ENCODE assay signal across 8 cellular contexts in the genomic region with DNA sequence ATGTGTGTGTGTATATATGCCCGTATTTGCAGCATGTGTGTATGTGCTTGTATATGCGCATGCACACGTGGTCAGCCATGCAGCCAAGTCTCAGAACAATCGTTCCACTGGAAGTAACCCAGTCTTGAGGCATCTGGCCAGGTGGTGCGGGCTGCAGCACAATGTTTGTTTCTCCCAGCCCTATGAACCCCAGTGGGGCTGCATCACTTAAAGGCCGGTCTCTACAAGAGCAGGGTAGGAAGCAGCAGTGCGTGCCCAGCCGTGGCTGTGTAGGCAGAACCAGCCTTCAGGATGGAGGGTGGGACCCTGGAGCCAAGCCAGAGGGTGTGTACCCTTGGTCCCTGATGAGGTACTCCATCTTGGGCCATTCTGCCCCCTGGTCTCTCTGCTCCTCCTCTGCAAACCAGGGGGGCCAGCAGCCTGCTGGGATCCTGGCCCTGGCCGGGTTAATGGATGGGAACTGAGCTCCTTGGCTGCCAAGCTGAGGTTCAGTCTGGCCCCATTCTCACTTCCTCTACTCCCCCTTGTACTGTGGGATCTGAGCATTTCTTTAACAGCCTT. TPM values are rescaled to one million over a fixed set of nuclear protein-coding genes. Genes with fewer than 3 reads are reported as not detected.
DNase-seq lines count a peak whose midpoint lies in the region; FAIRE-seq and TF ChIP-seq lines count a peak whose summit lies in the region.

No MANE protein-coding gene starts in this region.

- H3K36me3 ChIP-seq in HEK293 (ENCODE audit: control insufficient read depth in 2 of 2, insufficient read depth in 1 of 2, low read length in 2 of 2) (no peaks in the 10 kb centered on the region), OCI-LY7 (ENCODE audit: insufficient read depth, low read length) (peaks cover 39% of the 10 kb centered on the region; the same call in 1 of the 2 replicates), fibroblast of lung (ENCODE audit: control insufficient read depth, insufficient read depth, low read length) (no peaks in the 10 kb centered on the region), skeletal muscle tissue (ENCODE audit: control insufficient read depth in 3 of 3, insufficient read depth in 3 of 3, low read length in 3 of 3) (peaks cover 0 to 2% (median 0%) of the 10 kb centered on the region in 3 donors)

- H3K27me3 ChIP-seq in fibroblast of lung (ENCODE audit: control insufficient read depth, insufficient read depth, low read length) (no peaks in the 10 kb centered on the region), skeletal muscle tissue (ENCODE audit: control insufficient read depth in 3 of 3, insufficient read depth in 3 of 3, low read length in 3 of 3) (no peaks in the 10 kb centered on the region)

- no TSS peak for BruUV-seq in OCI-LY7 (replicated peaks; lab: Mats Ljungman, UMichigan)

- no peak for TF ChIP-seq CTCF in HEK293 (tag by site-specific recombination; IDR thresholded peaks at IDR 0.05)
- no peak for TF ChIP-seq CTCF in OCI-LY7 (conservative IDR thresholded peaks at IDR 0.05; ENCODE audit: low read length)
- no peak for TF ChIP-seq CTCF in fibroblast of lung (conservative IDR thresholded peaks at IDR 0.05 in 1 of 2, IDR thresholded peaks at IDR 0.05 in 1 of 2; ENCODE audit: low read depth in 1 of 2, low read length in 2 of 2)
- TF ChIP-seq CTCF in GM10266 (IDR thresholded peaks at IDR 0.05; ENCODE audit: control insufficient read depth, insufficient read depth, low read depth, missing control alignments) = no peak

- no peak overlapping the region for H3K4me3 ChIP-seq in HEK293 (ENCODE audit: low read depth, low read length)
- H3K4me3 ChIP-seq in OCI-LY7 (ENCODE audit: low read depth, low read length, poor library complexity, severe bottlenecking) = peak overlapping the region; percentile 41
- H3K4me3 ChIP-seq in fibroblast of lung (replicated peaks in 1 of 4; ENCODE audit: control extremely low read depth in 1 of 4, insufficient read depth in 1 of 4, low read depth in 3 of 4, low read length in 4 of 4) = no peak overlapping the region
- peak overlapping the region; percentile 27 to 56 (median 38) for H3K4me3 ChIP-seq in skeletal muscle tissue (ENCODE audit: low read length in 3 of 3)

- H3K4me1 ChIP-seq in HEK293 (ENCODE audit: control insufficient read depth, insufficient read depth, low read length) (peaks cover 8% of the 10 kb centered on the region), OCI-LY7 (ENCODE audit: insufficient read depth, low read length, poor library complexity, severe bottlenecking) (peaks cover 100% of the 10 kb centered on the region), fibroblast of lung (ENCODE audit: control insufficient read depth, extremely low read depth, insufficient read depth, low read length) (peaks cover 17% of the 10 kb centered on the region), skeletal muscle tissue (ENCODE audit: control insufficient read depth in 3 of 3, insufficient read depth in 3 of 3, low read length in 3 of 3) (peaks cover 92 to 95% (median 93%) of the 10 kb centered on the region in 3 donors)

- H3K4me2 ChIP-seq in OCI-LY7 (ENCODE audit: low read length) (peak overlapping the region; percentile 86), fibroblast of lung (ENCODE audit: extremely low read depth, insufficient read depth, low read length) (peak overlapping the region; percentile 72)

- H3K9me3 ChIP-seq in HEK293 (ENCODE audit: control insufficient read depth, insufficient read depth, low read depth, low read length) (no peaks in the 10 kb centered on the region), OCI-LY7 (ENCODE audit: low read length) (no peaks in the 10 kb centered on the region), fibroblast of lung (ENCODE audit: control insufficient read depth, insufficient read depth, low read depth, low read length) (no peaks in the 10 kb centered on the region), skeletal muscle tissue (ENCODE audit: control insufficient read depth in 3 of 3, low read length in 3 of 3) (no peaks in the 10 kb centered on the region)

- H3K27ac ChIP-seq in HEK293 (ENCODE audit: extremely low read depth, low read depth, low read length) = no peak overlapping the region
- H3K27ac ChIP-seq in OCI-LY7 (ENCODE audit: low read depth, low read length, poor library complexity, severe bottlenecking) = peak overlapping the region; percentile 62
- H3K27ac ChIP-seq in fibroblast of lung (ENCODE audit: insufficient read depth, low read length) = peak overlapping the region; percentile 82
- peak overlapping the region; percentile 74 for H3K27ac ChIP-seq in skeletal muscle tissue (ENCODE audit: low read depth, low read length)

- intact Hi-C loops in OCI-LY7 (cut with micrococcal nuclease; ENCODE audit: unreplicated experiment) = no loop called here

- DNase-seq in GM18507 (ENCODE audit: extremely low spot score, insufficient read length, low read depth) = no peak
- DNase-seq in OCI-LY7 (ENCODE audit: low spot score) = peak; percentile 72
- peak in 1 of 2 donors; percentile 5 for DNase-seq in fibroblast of lung (ENCODE audit: low read depth in 2 of 2)
- no peak for DNase-seq in hippocampal formation (lab: John Stamatoyannopoulos, UW)
- DNase-seq in stimulated activated naive CD4-positive, alpha-beta T cell treated with Interleukin-2 at 50 U/mL for 16 hours (lab: John Stamatoyannopoulos, UW) = no peak
- no peak for DNase-seq in GM10266 (ENCODE audit: extremely low spot score)

- H3K9me2 ChIP-seq in OCI-LY7 (ENCODE audit: insufficient read depth, low read length) = no peaks in the 10 kb centered on the region

- POLR2A ChIA-PET in HEK293 (lab: Yijun Ruan, JAX) (no interaction called here), OCI-LY7 (lab: Charles Lee) (no interaction called here)

- FAIRE-seq in GM18507 (lab: Jason Lieb, UNC) = peak; percentile 95

- no peak overlapping the region for H2AFZ ChIP-seq in OCI-LY7 (ENCODE audit: low read length)
- no peak overlapping the region for H2AFZ ChIP-seq in fibroblast of lung (ENCODE audit: low read length)

- peaks cover 99% of the 10 kb centered on the region for H3K79me2 ChIP-seq in OCI-LY7 (ENCODE audit: insufficient read depth, low read depth, low read length)
- peaks cover 80% of the 10 kb centered on the region for H3K79me2 ChIP-seq in fibroblast of lung (ENCODE audit: control insufficient read depth, insufficient read depth, low read length)

- H4K20me1 ChIP-seq in OCI-LY7 (ENCODE audit: insufficient read depth, low read length) = peaks cover 41% of the 10 kb centered on the region; the same call in 1 of the 2 replicates
- no peaks in the 10 kb centered on the region for H4K20me1 ChIP-seq in fibroblast of lung (ENCODE audit: control insufficient read depth, extremely low read depth, insufficient read depth, low read length)

- H3K9ac ChIP-seq in fibroblast of lung (ENCODE audit: insufficient read depth, low read length) = no peak overlapping the region
- H3K9ac ChIP-seq in skeletal muscle tissue (ENCODE audit: low read depth in 1 of 3, low read length in 3 of 3) = peak overlapping the region; percentile 3 to 57 (median 28)

- CTCF ChIA-PET in HEK293 (lab: Yijun Ruan, JAX) = no interaction called here
- CTCF ChIA-PET in OCI-LY7 (lab: Charles Lee; ENCODE audit: unreplicated experiment) = interaction anchor here (0.6 kb wide), 1 partner anchor 34 kb away, joined by 3 read pairs; no protein-coding TSS in a partner anchor

TF ChIP-seq in HEK293, 187 proteins besides CTCF, POLR2A, EP300 and RAD21:
- no peak for TF ChIP-seq ZNF830 (tag by site-specific recombination; IDR thresholded peaks at IDR 0.05; ENCODE audit: low read depth)
- peak; percentile 53 for TF ChIP-seq ZIC2 (tag by site-specific recombination; IDR thresholded peaks at IDR 0.05)

RNA-seq across cellular contexts. Expression of gene KLF13, which starts 11.8 kb away (rescaled TPM):
- total RNA-seq in OCI-LY7 (2014; rRNA removed; shearing (Covaris generic)) = 62.0 and 64.6 TPM in 2 replicates
- 62.6 and 63.2 TPM in 2 replicates for total RNA-seq in OCI-LY7 (2022)
- total RNA-seq in fibroblast of lung = 28.5 and 39.6 TPM in 2 replicates
- polyA plus RNA-seq in fibroblast of lung = 29.5 and 42.9 TPM in 2 replicates
- 43.9 and 48.6 TPM in 2 replicates for polyA plus RNA-seq in fibroblast of lung (2012)
- polyA minus RNA-seq in fibroblast of lung (ENCODE audit: low replicate concordance) = 50.3 and 57.3 TPM in 2 replicates
- 20.4 TPM for total RNA-seq in skeletal muscle tissue

Comparison
In these comparisons a context has a peak if more than half of its experiments do, and no peak if none do; other contexts are left out.
1. H3K4me3 ChIP-seq: peak in OCI-LY7 (single experiment) and skeletal muscle tissue (3 of 3); none in HEK293 (single experiment) and fibroblast of lung (0 of 4).